8 cellular contexts compared by ENCODE assay signal in genomic region chr10:69181433-69181832, GRCh38. TPM values are rescaled to one million over a fixed set of nuclear protein-coding genes. Genes with fewer than 3 reads are reported as not detected.
DNase-seq lines count a peak whose midpoint lies in the region; ATAC-seq and TF ChIP-seq lines count a peak whose summit lies in the region.

No MANE protein-coding gene starts in this region.

- H4K8ac ChIP-seq in mesendoderm (ENCODE audit: low read depth, low read length) = no peak overlapping the region

- peaks cover 27% of the 10 kb centered on the region for H3K36me3 Mint-ChIP-seq in stimulated activated naive CD8-positive, alpha-beta T cell treated with anti-CD3 and anti-CD28 coated beads, Interleukin-15, Interleukin-2, amounts not matched to agents 100 ng/mL and 50 ng/mL, for 24 hours (ENCODE audit: low read depth)
- H3K36me3 Mint-ChIP-seq in brain = peaks cover 12% of the 10 kb centered on the region

- intact Hi-C loops in mucosa of descending colon (cut with DNase I, micrococcal nuclease) = no loop called here

- H3K4me3 Mint-ChIP-seq in stimulated activated naive CD8-positive, alpha-beta T cell treated with anti-CD3 and anti-CD28 coated beads, Interleukin-15, Interleukin-2, amounts not matched to agents 100 ng/mL and 50 ng/mL, for 24 hours = peak overlapping the region; percentile 95
- H3K4me3 Mint-ChIP-seq in brain = peak overlapping the region; percentile 94 to 99 (median 97)

- no peak overlapping the region for H3K9ac ChIP-seq in mesendoderm (ENCODE audit: low read length)

- H2AK5ac ChIP-seq in mesendoderm (ENCODE audit: low read length) = no peak overlapping the region

- H3K36me3 ChIP-seq in mesendoderm (ENCODE audit: control insufficient read depth, insufficient read depth, low read length) (peaks cover 2% of the 10 kb centered on the region), mucosa of descending colon (ENCODE audit: low read depth) (peaks cover 2% of the 10 kb centered on the region)

- no CpG with 5 or more reads among the region's 1 CpG for WGBS in mesendoderm (ENCODE audit: extremely low coverage, insufficient coverage, low lambda C conversion rate)

- no peaks in the 10 kb centered on the region for H3K9me3 ChIP-seq in mucosa of descending colon

- H2BK5ac ChIP-seq in mesendoderm (ENCODE audit: low read length) = no peak overlapping the region

- no peak overlapping the region for H3K27ac ChIP-seq in mesendoderm (ENCODE audit: low read depth, low read length)

- peak overlapping the region; percentile 87 for H3K4me2 ChIP-seq in mesendoderm (ENCODE audit: low read length)

- H3K4me1 Mint-ChIP-seq in stimulated activated naive CD8-positive, alpha-beta T cell treated with anti-CD3 and anti-CD28 coated beads, Interleukin-15, Interleukin-2, amounts not matched to agents 100 ng/mL and 50 ng/mL, for 24 hours (ENCODE audit: low read depth) = peaks cover 45% of the 10 kb centered on the region
- peaks cover 35% of the 10 kb centered on the region for H3K4me1 Mint-ChIP-seq in brain

- TF ChIP-seq CTCF in brain (conservative IDR thresholded peaks at IDR 0.05) = no peak
- no peak for TF ChIP-seq CTCF in mucosa of descending colon (IDR thresholded peaks at IDR 0.05)

- H3K4ac ChIP-seq in mesendoderm (ENCODE audit: low read depth, low read length) = no peak overlapping the region

- H3K4me3 ChIP-seq in mesendoderm (ENCODE audit: low read length) (no peak overlapping the region), mucosa of descending colon (no peak overlapping the region)

- peaks cover 13% of the 10 kb centered on the region for H3K79me1 ChIP-seq in mesendoderm (ENCODE audit: low read length)

- H3K79me2 ChIP-seq in mesendoderm (ENCODE audit: control insufficient read depth, insufficient read depth, low read length) = peaks cover 36% of the 10 kb centered on the region

- no peak overlapping the region for H3K18ac ChIP-seq in mesendoderm (ENCODE audit: low read length)

- no peak overlapping the region for H2BK15ac ChIP-seq in mesendoderm (replicated peaks; ENCODE audit: low read depth)

- no peaks in the 10 kb centered on the region for H3K27me3 Mint-ChIP-seq in stimulated activated naive CD8-positive, alpha-beta T cell treated with anti-CD3 and anti-CD28 coated beads, Interleukin-15, Interleukin-2, amounts not matched to agents 100 ng/mL and 50 ng/mL, for 24 hours
- H3K27me3 Mint-ChIP-seq in brain = peaks cover 13% of the 10 kb centered on the region

- H3K9me3 Mint-ChIP-seq in stimulated activated naive CD8-positive, alpha-beta T cell treated with anti-CD3 and anti-CD28 coated beads, Interleukin-15, Interleukin-2, amounts not matched to agents 100 ng/mL and 50 ng/mL, for 24 hours = no peaks in the 10 kb centered on the region
- no peaks in the 10 kb centered on the region for H3K9me3 Mint-ChIP-seq in brain

- H3K27me3 ChIP-seq in mesendoderm (ENCODE audit: insufficient read depth, low read length, poor library complexity) = no peaks in the 10 kb centered on the region

- H3K23ac ChIP-seq in mesendoderm (ENCODE audit: low read length) = no peak overlapping the region

- no peak for DNase-seq in stimulated activated naive CD8-positive, alpha-beta T cell treated with anti-CD3 and anti-CD28 coated beads, Interleukin-15, Interleukin-2, amounts not matched to agents 100 U/mL and 50 U/mL, for 24 hours
- peak; percentile 6 for DNase-seq in mesendoderm
- no peak for DNase-seq in NCI-H510A (lab: John Stamatoyannopoulos, UW)
- DNase-seq in COLO668 (lab: John Stamatoyannopoulos, UW; ENCODE audit: unreplicated experiment) = no peak
- DNase-seq in mucosa of descending colon = no peak

- H2BK120ac ChIP-seq in mesendoderm (ENCODE audit: low read depth, low read length) = no peak overlapping the region

- peaks cover 5% of the 10 kb centered on the region for H3K4me1 ChIP-seq in mesendoderm (ENCODE audit: control insufficient read depth, low read depth, low read length)
- peaks cover 19% of the 10 kb centered on the region for H3K4me1 ChIP-seq in mucosa of descending colon (ENCODE audit: low read depth)

- ATAC-seq in stimulated activated naive CD8-positive, alpha-beta T cell treated with anti-CD3 and anti-CD28 coated beads, Interleukin-15, Interleukin-2, amounts not matched to agents 100 U/mL and 50 U/mL, for 24 hours = no peak
- ATAC-seq in GM18873 (IDR thresholded peaks at IDR 0.05; ENCODE audit: low FRiP score, unreplicated experiment) = no peak
- no peak for ATAC-seq in mucosa of descending colon

- no peak overlapping the region for H4K5ac ChIP-seq in mesendoderm (ENCODE audit: low read length)

- peak overlapping the region; percentile 100 for H3K27ac Mint-ChIP-seq in stimulated activated naive CD8-positive, alpha-beta T cell treated with anti-CD3 and anti-CD28 coated beads, Interleukin-15, Interleukin-2, amounts not matched to agents 100 ng/mL and 50 ng/mL, for 24 hours
- H3K27ac Mint-ChIP-seq in brain = peak overlapping the region in 4 of 5 experiments; percentile 100

- H3K56ac ChIP-seq in mesendoderm (ENCODE audit: low read length) = no peak overlapping the region

RNA-seq across cellular contexts. Expression of gene SUPV3L1, which starts 1.4 kb away (rescaled TPM):
- polyA plus RNA-seq in brain (ENCODE audit: insufficient read depth, low read depth, low replicate concordance) = 18.6 TPM
- polyA plus RNA-seq in mesendoderm (2013, experiment 1 of 2) = 46.5 TPM
- 46.4 TPM for polyA plus RNA-seq in mesendoderm (2013, experiment 2 of 2)
- 10 to 100 TPM; 23.7 to 33.5 (median 27.5) TPM for total RNA-seq in mucosa of descending colon

RNA-seq across cellular contexts. Expression of gene HKDC1, which starts 38.7 kb away (rescaled TPM):
- polyA plus RNA-seq in brain (ENCODE audit: insufficient read depth, low read depth, low replicate concordance) = 0.08 TPM
- 0.28 TPM for polyA plus RNA-seq in mesendoderm (2013, experiment 1 of 2)
- 0.31 TPM for polyA plus RNA-seq in mesendoderm (2013, experiment 2 of 2)
- 10 to 100 TPM; 20.2 to 31.2 (median 23.9) TPM for total RNA-seq in mucosa of descending colon

RNA-seq across cellular contexts. Expression of gene VPS26A, which starts 57.5 kb away (rescaled TPM):
- 24.4 TPM for polyA plus RNA-seq in brain (ENCODE audit: insufficient read depth, low read depth, low replicate concordance)
- 31.3 TPM for polyA plus RNA-seq in mesendoderm (2013, experiment 1 of 2)
- polyA plus RNA-seq in mesendoderm (2013, experiment 2 of 2) = 30.6 TPM
- total RNA-seq in mucosa of descending colon = 10 to 100 TPM; 51.7 to 64.0 (median 61.7) TPM
